15 cellular contexts compared by ENCODE assay signal in genomic region chr7:151005566-151005965, GRCh38. TPM values are rescaled to one million over a fixed set of nuclear protein-coding genes. Genes with fewer than 3 reads are reported as not detected.
DNase-seq lines count a peak whose midpoint lies in the region; ATAC-seq, FAIRE-seq and TF ChIP-seq lines count a peak whose summit lies in the region.
"Had no signal": no experiment of that assay in that cellular context is flagged by ENCODE, and none has a peak within 500 bp of the region (broad histone marks: within the 10 kb centered on the region; RNA-seq: fewer than 3 reads in every experiment).

No MANE protein-coding gene starts in this region.

- intact Hi-C loops in HepG2 (cut with micrococcal nuclease; ENCODE audit: unreplicated experiment) = no loop called here
- intact Hi-C loops in right lobe of liver (cut with DNase I) = no loop called here
- intact Hi-C loops in dorsolateral prefrontal cortex (cut with DNase I) = no loop called here

- no peak overlapping the region for H3K27ac Mint-ChIP-seq in central memory CD8-positive, alpha-beta T cell (ENCODE audit: low read depth)
- H3K27ac Mint-ChIP-seq: CD4-positive, alpha-beta T cell; GM23338; H9 had no signal

- H3K27me3 Mint-ChIP-seq in central memory CD8-positive, alpha-beta T cell = no peaks in the 10 kb centered on the region
- H3K27me3 Mint-ChIP-seq: CD4-positive, alpha-beta T cell had no signal

- in situ Hi-C loops in HepG2 (cut with HindIII; ENCODE audit: extremely low pct_ligation_motif_present, low pct_unique_long_range_greater_than_20kb) = no loop called here

- H3K4me3 ChIP-seq in HepG2 (replicated peaks in 1 of 3; ENCODE audit: insufficient read depth in 1 of 3, low read depth in 2 of 3, low read length in 3 of 3) = peak overlapping the region in 1 of 3 experiments; percentile 17; a peak in 1 of 6 replicates
- no peak overlapping the region for H3K4me3 ChIP-seq in right lobe of liver
- H3K4me3 ChIP-seq in H7 (ENCODE audit: insufficient read depth, low read depth, low read length) = no peak overlapping the region
- no peak overlapping the region for H3K4me3 ChIP-seq in dorsolateral prefrontal cortex
- H3K4me3 ChIP-seq: A549, GM12878, GM23338 had no signal

- H3K9ac ChIP-seq in HepG2 (ENCODE audit: insufficient read depth, low read depth, low read length) = no peak overlapping the region

- H3K4me1 ChIP-seq in HepG2 (ENCODE audit: insufficient read depth, low read length) (peaks cover 79% of the 10 kb centered on the region), right lobe of liver (peaks cover 0 to 4% (median 0%) of the 10 kb centered on the region in 4 donors)

- CTCF ChIA-PET in HepG2 (lab: Yijun Ruan, JAX; ENCODE audit: low intra/inter-chr PET ratio, low total read pairs) = no interaction called here

- TF ChIP-seq EP300 in HepG2 (IDR thresholded peaks at IDR 0.05; ENCODE audit: low read depth in 2 of 2, low read length in 2 of 2) (no peak), HepG2 (CRISPR knock-in tag; IDR thresholded peaks at IDR 0.05; ENCODE audit: borderline replicate concordance) (no peak)

- peaks cover 28% of the 10 kb centered on the region for H3K4me1 Mint-ChIP-seq in central memory CD8-positive, alpha-beta T cell

- TF ChIP-seq CTCF in HepG2 (CRISPR knock-in tag; IDR thresholded peaks at IDR 0.05) (no peak), right lobe of liver (IDR thresholded peaks at IDR 0.05) (no peak), dorsolateral prefrontal cortex (IDR thresholded peaks at IDR 0.05 in 54 of 56, conservative IDR thresholded peaks at IDR 0.05 in 2 of 56; ENCODE audit: low read depth in 1 of 56, partially characterized antibody in 56 of 56) (no peak)

- no peaks in the 10 kb centered on the region for H3K36me3 ChIP-seq in HepG2 (replicated peaks in 1 of 2; ENCODE audit: control insufficient read depth in 1 of 2, insufficient read depth in 2 of 2, low read length in 2 of 2)
- no peaks in the 10 kb centered on the region for H3K36me3 ChIP-seq in right lobe of liver
- H3K36me3 ChIP-seq in H7 (replicated peaks; ENCODE audit: control insufficient read depth, insufficient read depth, low read length) = no peaks in the 10 kb centered on the region

- no peak overlapping the region for H2AFZ ChIP-seq in HepG2 (ENCODE audit: low read length)
- H2AFZ ChIP-seq: GM23338 had no signal

- H3K4me2 ChIP-seq in HepG2 (ENCODE audit: low read depth, low read length) = peak overlapping the region; percentile 98
- H3K4me2 ChIP-seq: A549, GM23338 had no signal

- TF ChIP-seq RAD21 in HepG2 (CRISPR knock-in tag; IDR thresholded peaks at IDR 0.05) = no peak

- FAIRE-seq in HepG2 (lab: Jason Lieb, UNC) = peak; percentile 67
- FAIRE-seq: A549, GM12878, GM18507 had no signal

- POLR2A ChIA-PET in HepG2 (lab: Yijun Ruan, JAX) = interaction anchor here (0.9 to 1.7 kb wide), 2 partner anchors 11 to 23 kb away, joined by 4 to 5 read pairs; partner anchors contain the start of gene ABCB8

- ATAC-seq in HepG2 (no peak), right lobe of liver (no peak)
- no peak for ATAC-seq in central memory CD8-positive, alpha-beta T cell (replicated peaks; ENCODE audit: extremely low read depth, poor library complexity, severe bottlenecking)
- ATAC-seq: A549, GM12878, GM23338 had no signal

- 5% methylated on average over 8 of the region's 9 CpGs for WGBS in HepG2 (ENCODE audit: low lambda C conversion rate)
- 40% methylated on average over 5 of the region's 9 CpGs for WGBS in right lobe of liver (ENCODE audit: insufficient coverage, low coverage, low lambda C conversion rate, missing lambda C conversion rate)

- H3K36me3 Mint-ChIP-seq in central memory CD8-positive, alpha-beta T cell (ENCODE audit: insufficient read depth) = peaks cover 3% of the 10 kb centered on the region

- H4K20me1 ChIP-seq in HepG2 (ENCODE audit: insufficient read depth, low read length) = no peaks in the 10 kb centered on the region

- no peaks in the 10 kb centered on the region for H3K79me2 ChIP-seq in HepG2 (ENCODE audit: insufficient read depth, low read length)

- H3K27ac ChIP-seq in HepG2 (ENCODE audit: extremely low read length, insufficient read depth, low read length) (no peak overlapping the region), right lobe of liver (no peak overlapping the region), dorsolateral prefrontal cortex (no peak overlapping the region)
- H3K27ac ChIP-seq: A549 had no signal

- H3K9me3 ChIP-seq in HepG2 (ENCODE audit: low read length) (no peaks in the 10 kb centered on the region), right lobe of liver (no peaks in the 10 kb centered on the region)
- H3K9me3 ChIP-seq: A549 had no signal

- H3K9me3 Mint-ChIP-seq in central memory CD8-positive, alpha-beta T cell = no peaks in the 10 kb centered on the region
- H3K9me3 Mint-ChIP-seq: CD4-positive, alpha-beta T cell; GM23338; H9 had no signal

- H3K27me3 ChIP-seq in HepG2 (ENCODE audit: control insufficient read depth in 1 of 2, insufficient read depth in 2 of 2, low read length in 2 of 2) (peaks cover 0 to 2% of the 10 kb centered on the region in 2 experiments; a peak in 2 of 5 replicates), right lobe of liver (no peaks in the 10 kb centered on the region), H7 (ENCODE audit: control insufficient read depth, insufficient read depth, low read length) (no peaks in the 10 kb centered on the region), dorsolateral prefrontal cortex (peaks cover 0 to 14% (median 0%) of the 10 kb centered on the region in 45 donors)

- no TSS peak for BruUV-seq in HepG2 (replicated peaks; lab: Mats Ljungman, UMichigan)

- peak overlapping the region; percentile 20 for H3K4me3 Mint-ChIP-seq in central memory CD8-positive, alpha-beta T cell
- H3K4me3 Mint-ChIP-seq: CD4-positive, alpha-beta T cell; GM23338; H9 had no signal

- no peak for TF ChIP-seq POLR2A in HepG2 (IDR thresholded peaks at IDR 0.05; ENCODE audit: insufficient read depth in 1 of 2, low read depth in 2 of 2, low read length in 2 of 2)
- TF ChIP-seq POLR2A in right lobe of liver (IDR thresholded peaks at IDR 0.05) = no peak

- DNase-seq in HepG2 (ENCODE audit: low spot score) (no peak), right lobe of liver (no peak), H7 (peak; percentile 13), HUDEP-2 (lab: John Stamatoyannopoulos, UW; ENCODE audit: unreplicated experiment in 76 of 76) (no peak), dorsolateral prefrontal cortex (no peak)
- DNase-seq in central memory CD8-positive, alpha-beta T cell (ENCODE audit: low spot score in 2 of 2) = no peak
- DNase-seq: CD4-positive, alpha-beta T cell; DMS79; H9 had no signal

RNA-seq across cellular contexts. Expression of gene NOS3, which starts 14.7 kb away (rescaled TPM):
- total RNA-seq in HepG2 (2016; rRNA removed; fragmentation: Illumina TruSeq; extraction: Trizol) = 3.7 and 4.8 TPM in 2 replicates
- 2.6 and 2.9 TPM in 2 replicates for total RNA-seq in HepG2 (2016; cell fraction: cytosol; rRNA removed; fragmentation: Illumina TruSeq; extraction: Trizol; ENCODE audit: low read depth)
- 4.2 and 4.4 TPM in 2 replicates for total RNA-seq in HepG2 (2016; cell fraction: insoluble cytoplasmic fraction; rRNA removed; fragmentation: Illumina TruSeq; extraction: Trizol)
- 3.6 and 5.1 TPM in 2 replicates for total RNA-seq in HepG2 (2016; cell fraction: membrane; rRNA removed; fragmentation: Illumina TruSeq; extraction: Trizol)
- total RNA-seq in HepG2 (2016; cell fraction: nucleus; rRNA removed; fragmentation: Illumina TruSeq; extraction: Trizol) = 3.2 and 5.3 TPM in 2 replicates
- 7.5 and 10.1 TPM in 2 replicates for polyA plus RNA-seq in HepG2 (2011; rRNA removed)
- 5.8 and 10.0 TPM in 2 replicates for polyA plus RNA-seq in HepG2 (2011; cell fraction: cytosol; rRNA removed)
- polyA plus RNA-seq in HepG2 (2011; cell fraction: nucleus; rRNA removed) = 17.6 and 19.9 TPM in 2 replicates
- 4.8 and 5.0 TPM in 2 replicates for polyA plus RNA-seq in HepG2 (2012)
- 3.9 and 4.8 TPM in 2 replicates for polyA plus RNA-seq in HepG2 (2016; cell fraction: cytosol; fragmentation: Illumina TruSeq; extraction: Trizol; ENCODE audit: low read depth)
- 7.8 and 8.1 TPM in 2 replicates for polyA plus RNA-seq in HepG2 (2016; cell fraction: insoluble cytoplasmic fraction; fragmentation: Illumina TruSeq; extraction: Trizol; ENCODE audit: low read depth)
- 5.6 and 8.0 TPM in 2 replicates for polyA plus RNA-seq in HepG2 (2016; cell fraction: membrane; fragmentation: Illumina TruSeq; extraction: Trizol; ENCODE audit: low read depth)
- 5.7 and 8.2 TPM in 2 replicates for polyA plus RNA-seq in HepG2 (2016; cell fraction: nucleus; fragmentation: Illumina TruSeq; extraction: Trizol; ENCODE audit: insufficient read depth, low read depth)
- polyA minus RNA-seq in HepG2 (2011; rRNA and poly(A)+ RNA removed; ENCODE audit: low replicate concordance) = 0.65 and 23.1 TPM in 2 replicates
- 8.4 and 12.0 TPM in 2 replicates for polyA minus RNA-seq in HepG2 (2011; cell fraction: cytosol; rRNA and poly(A)+ RNA removed)
- polyA minus RNA-seq in HepG2 (2011; cell fraction: nucleus; rRNA and poly(A)+ RNA removed) = 5.0 and 6.3 TPM in 2 replicates
- 1 to 10 TPM; 2.4 to 9.2 (median 5.0) TPM for total RNA-seq in right lobe of liver
- 15.5 and 16.5 TPM in 2 replicates for total RNA-seq in H7 (2014; rRNA removed; shearing (Covaris generic))
- 10 to 100 TPM in 67 of 120 experiments, 1 to 10 TPM in 53; 3.3 to 39.1 (median 10.8) TPM for total RNA-seq in dorsolateral prefrontal cortex

RNA-seq across cellular contexts. Expression of gene ATG9B, which starts 18.7 kb away (rescaled TPM):
- total RNA-seq in HepG2 (2016; rRNA removed; fragmentation: Illumina TruSeq; extraction: Trizol) (not detected in 2 replicates), right lobe of liver (under 1 TPM in 1 of 6 experiments, not detected in 5; 0.40 TPM), dorsolateral prefrontal cortex (10 to 100 TPM in 4 of 120 experiments, 1 to 10 TPM in 115, under 1 TPM in 1; 0.95 to 17.2 (median 4.5) TPM)
- total RNA-seq in HepG2 (2016; cell fraction: cytosol; rRNA removed; fragmentation: Illumina TruSeq; extraction: Trizol; ENCODE audit: low read depth) = 0.18 TPM in 1 of 2 replicates, not detected in the other
- 0.04 TPM in 1 of 2 replicates, not detected in the other for total RNA-seq in HepG2 (2016; cell fraction: insoluble cytoplasmic fraction; rRNA removed; fragmentation: Illumina TruSeq; extraction: Trizol)
- not detected in 2 replicates for total RNA-seq in HepG2 (2016; cell fraction: membrane; rRNA removed; fragmentation: Illumina TruSeq; extraction: Trizol)
- 0.13 TPM in 1 of 2 replicates, not detected in the other for total RNA-seq in HepG2 (2016; cell fraction: nucleus; rRNA removed; fragmentation: Illumina TruSeq; extraction: Trizol)
- polyA plus RNA-seq in HepG2 (2011; rRNA removed) = 0.24 and 0.39 TPM in 2 replicates
- polyA plus RNA-seq in HepG2 (2011; cell fraction: cytosol; rRNA removed) = 0.13 and 0.15 TPM in 2 replicates
- 2.9 and 3.2 TPM in 2 replicates for polyA plus RNA-seq in HepG2 (2011; cell fraction: nucleus; rRNA removed)
- polyA plus RNA-seq in HepG2 (2012) = 0.51 and 0.72 TPM in 2 replicates
- not detected in 2 replicates for polyA plus RNA-seq in HepG2 (2016; cell fraction: cytosol; fragmentation: Illumina TruSeq; extraction: Trizol; ENCODE audit: low read depth)
- polyA plus RNA-seq in HepG2 (2016; cell fraction: insoluble cytoplasmic fraction; fragmentation: Illumina TruSeq; extraction: Trizol; ENCODE audit: low read depth) = not detected in 2 replicates
- polyA plus RNA-seq in HepG2 (2016; cell fraction: membrane; fragmentation: Illumina TruSeq; extraction: Trizol; ENCODE audit: low read depth) = not detected in 2 replicates
- polyA plus RNA-seq in HepG2 (2016; cell fraction: nucleus; fragmentation: Illumina TruSeq; extraction: Trizol; ENCODE audit: insufficient read depth, low read depth) = 0.12 and 0.88 TPM in 2 replicates
- polyA minus RNA-seq in HepG2 (2011; rRNA and poly(A)+ RNA removed; ENCODE audit: low replicate concordance) = 0.08 TPM in 1 of 2 replicates, not detected in the other
- not detected in 2 replicates for polyA minus RNA-seq in HepG2 (2011; cell fraction: cytosol; rRNA and poly(A)+ RNA removed)
- polyA minus RNA-seq in HepG2 (2011; cell fraction: nucleus; rRNA and poly(A)+ RNA removed) = 0.25 and 0.26 TPM in 2 replicates
- 1.7 TPM in 2 replicates for total RNA-seq in H7 (2014; rRNA removed; shearing (Covaris generic))
- total RNA-seq: HT1080 had no signal

RNA-seq across cellular contexts. Expression of gene ABCB8, which starts 22.7 kb away (rescaled TPM):
- total RNA-seq in HepG2 (2016; rRNA removed; fragmentation: Illumina TruSeq; extraction: Trizol) (7.2 and 16.7 TPM in 2 replicates), right lobe of liver (10 to 100 TPM; 22.3 to 33.8 (median 26.8) TPM), dorsolateral prefrontal cortex (100 to 1,000 TPM in 3 of 120 experiments, 10 to 100 TPM in 117; 52.6 to 110 (median 74.3) TPM)
- 1.1 and 2.0 TPM in 2 replicates for total RNA-seq in HepG2 (2016; cell fraction: cytosol; rRNA removed; fragmentation: Illumina TruSeq; extraction: Trizol; ENCODE audit: low read depth)
- 7.2 and 16.4 TPM in 2 replicates for total RNA-seq in HepG2 (2016; cell fraction: insoluble cytoplasmic fraction; rRNA removed; fragmentation: Illumina TruSeq; extraction: Trizol)
- 3.4 and 3.7 TPM in 2 replicates for total RNA-seq in HepG2 (2016; cell fraction: membrane; rRNA removed; fragmentation: Illumina TruSeq; extraction: Trizol)
- total RNA-seq in HepG2 (2016; cell fraction: nucleus; rRNA removed; fragmentation: Illumina TruSeq; extraction: Trizol) = 12.9 and 13.9 TPM in 2 replicates
- polyA plus RNA-seq in HepG2 (2011; rRNA removed) = 6.6 and 6.9 TPM in 2 replicates
- 3.9 and 9.1 TPM in 2 replicates for polyA plus RNA-seq in HepG2 (2011; cell fraction: cytosol; rRNA removed)
- 20.5 and 25.6 TPM in 2 replicates for polyA plus RNA-seq in HepG2 (2011; cell fraction: nucleus; rRNA removed)
- polyA plus RNA-seq in HepG2 (2012) = 4.2 and 4.4 TPM in 2 replicates
- polyA plus RNA-seq in HepG2 (2016; cell fraction: cytosol; fragmentation: Illumina TruSeq; extraction: Trizol; ENCODE audit: low read depth) = 1.5 and 1.9 TPM in 2 replicates
- polyA plus RNA-seq in HepG2 (2016; cell fraction: insoluble cytoplasmic fraction; fragmentation: Illumina TruSeq; extraction: Trizol; ENCODE audit: low read depth) = 5.2 and 6.7 TPM in 2 replicates
- 2.6 and 2.9 TPM in 2 replicates for polyA plus RNA-seq in HepG2 (2016; cell fraction: membrane; fragmentation: Illumina TruSeq; extraction: Trizol; ENCODE audit: low read depth)
- polyA plus RNA-seq in HepG2 (2016; cell fraction: nucleus; fragmentation: Illumina TruSeq; extraction: Trizol; ENCODE audit: insufficient read depth, low read depth) = 23.3 and 23.7 TPM in 2 replicates
- polyA minus RNA-seq in HepG2 (2011; rRNA and poly(A)+ RNA removed; ENCODE audit: low replicate concordance) = 34.8 and 52.5 TPM in 2 replicates
- 7.6 and 11.1 TPM in 2 replicates for polyA minus RNA-seq in HepG2 (2011; cell fraction: cytosol; rRNA and poly(A)+ RNA removed)
- polyA minus RNA-seq in HepG2 (2011; cell fraction: nucleus; rRNA and poly(A)+ RNA removed) = 13.7 and 16.2 TPM in 2 replicates
- 26.7 and 29.7 TPM in 2 replicates for total RNA-seq in H7 (2014; rRNA removed; shearing (Covaris generic))

RNA-seq across cellular contexts. Expression of gene KCNH2, which starts 27.4 kb away (rescaled TPM):
- total RNA-seq in HepG2 (2016; rRNA removed; fragmentation: Illumina TruSeq; extraction: Trizol) = 0.11 TPM in 1 of 2 replicates, not detected in the other
- not detected in 2 replicates for total RNA-seq in HepG2 (2016; cell fraction: cytosol; rRNA removed; fragmentation: Illumina TruSeq; extraction: Trizol; ENCODE audit: low read depth)
- total RNA-seq in HepG2 (2016; cell fraction: insoluble cytoplasmic fraction; rRNA removed; fragmentation: Illumina TruSeq; extraction: Trizol) = 0.13 TPM in 1 of 2 replicates, not detected in the other
- 0.07 and 0.09 TPM in 2 replicates for total RNA-seq in HepG2 (2016; cell fraction: membrane; rRNA removed; fragmentation: Illumina TruSeq; extraction: Trizol)
- total RNA-seq in HepG2 (2016; cell fraction: nucleus; rRNA removed; fragmentation: Illumina TruSeq; extraction: Trizol) = 0.09 and 0.28 TPM in 2 replicates
- 0.09 and 0.12 TPM in 2 replicates for polyA plus RNA-seq in HepG2 (2011; rRNA removed)
- 0.09 and 0.11 TPM in 2 replicates for polyA plus RNA-seq in HepG2 (2011; cell fraction: cytosol; rRNA removed)
- polyA plus RNA-seq in HepG2 (2011; cell fraction: nucleus; rRNA removed) = 0.32 and 0.38 TPM in 2 replicates
- polyA plus RNA-seq in HepG2 (2012) = 0.07 TPM in 1 of 2 replicates, not detected in the other
- 0.03 TPM in 1 of 2 replicates, not detected in the other for polyA plus RNA-seq in HepG2 (2016; cell fraction: cytosol; fragmentation: Illumina TruSeq; extraction: Trizol; ENCODE audit: low read depth)
- not detected in 2 replicates for polyA plus RNA-seq in HepG2 (2016; cell fraction: insoluble cytoplasmic fraction; fragmentation: Illumina TruSeq; extraction: Trizol; ENCODE audit: low read depth)
- polyA plus RNA-seq in HepG2 (2016; cell fraction: membrane; fragmentation: Illumina TruSeq; extraction: Trizol; ENCODE audit: low read depth) = 0.06 TPM in 1 of 2 replicates, not detected in the other
- polyA plus RNA-seq in HepG2 (2016; cell fraction: nucleus; fragmentation: Illumina TruSeq; extraction: Trizol; ENCODE audit: insufficient read depth, low read depth) = not detected in 2 replicates
- polyA minus RNA-seq in HepG2 (2011; rRNA and poly(A)+ RNA removed; ENCODE audit: low replicate concordance) = 0.74 and 1.2 TPM in 2 replicates
- polyA minus RNA-seq in HepG2 (2011; cell fraction: cytosol; rRNA and poly(A)+ RNA removed) = 0.30 TPM in 1 of 2 replicates, not detected in the other
- 0.13 TPM in 1 of 2 replicates, not detected in the other for polyA minus RNA-seq in HepG2 (2011; cell fraction: nucleus; rRNA and poly(A)+ RNA removed)
- under 1 TPM in 5 of 6 experiments, not detected in 1; 0.11 to 0.69 (median 0.18) TPM for total RNA-seq in right lobe of liver
- 9.3 and 9.5 TPM in 2 replicates for total RNA-seq in H7 (2014; rRNA removed; shearing (Covaris generic))
- total RNA-seq in dorsolateral prefrontal cortex = 10 to 100 TPM in 118 of 120 experiments, 1 to 10 TPM in 2; 7.8 to 27.9 (median 19.3) TPM

RNA-seq across cellular contexts. Expression of gene ASIC3, which starts 42.8 kb away (rescaled TPM):
- total RNA-seq in HepG2 (2016; rRNA removed; fragmentation: Illumina TruSeq; extraction: Trizol) = not detected in 2 replicates
- total RNA-seq in HepG2 (2016; cell fraction: cytosol; rRNA removed; fragmentation: Illumina TruSeq; extraction: Trizol; ENCODE audit: low read depth) = not detected in 2 replicates
- 0.11 TPM in 1 of 2 replicates, not detected in the other for total RNA-seq in HepG2 (2016; cell fraction: insoluble cytoplasmic fraction; rRNA removed; fragmentation: Illumina TruSeq; extraction: Trizol)
- not detected in 2 replicates for total RNA-seq in HepG2 (2016; cell fraction: membrane; rRNA removed; fragmentation: Illumina TruSeq; extraction: Trizol)
- total RNA-seq in HepG2 (2016; cell fraction: nucleus; rRNA removed; fragmentation: Illumina TruSeq; extraction: Trizol) = 0.28 TPM in 1 of 2 replicates, not detected in the other
- polyA plus RNA-seq in HepG2 (2011; rRNA removed) = 0.50 and 0.51 TPM in 2 replicates
- polyA plus RNA-seq in HepG2 (2011; cell fraction: cytosol; rRNA removed) = 0.11 and 0.27 TPM in 2 replicates
- 4.2 and 4.6 TPM in 2 replicates for polyA plus RNA-seq in HepG2 (2011; cell fraction: nucleus; rRNA removed)
- polyA plus RNA-seq in HepG2 (2012) = 0.56 and 1.0 TPM in 2 replicates
- not detected in 2 replicates for polyA plus RNA-seq in HepG2 (2016; cell fraction: cytosol; fragmentation: Illumina TruSeq; extraction: Trizol; ENCODE audit: low read depth)
- not detected in 2 replicates for polyA plus RNA-seq in HepG2 (2016; cell fraction: insoluble cytoplasmic fraction; fragmentation: Illumina TruSeq; extraction: Trizol; ENCODE audit: low read depth)
- not detected in 2 replicates for polyA plus RNA-seq in HepG2 (2016; cell fraction: membrane; fragmentation: Illumina TruSeq; extraction: Trizol; ENCODE audit: low read depth)
- 0.38 and 0.67 TPM in 2 replicates for polyA plus RNA-seq in HepG2 (2016; cell fraction: nucleus; fragmentation: Illumina TruSeq; extraction: Trizol; ENCODE audit: insufficient read depth, low read depth)
- 0.48 and 3.4 TPM in 2 replicates for polyA minus RNA-seq in HepG2 (2011; rRNA and poly(A)+ RNA removed; ENCODE audit: low replicate concordance)
- polyA minus RNA-seq in HepG2 (2011; cell fraction: cytosol; rRNA and poly(A)+ RNA removed) = not detected in 2 replicates
- 0.25 and 0.52 TPM in 2 replicates for polyA minus RNA-seq in HepG2 (2011; cell fraction: nucleus; rRNA and poly(A)+ RNA removed)
- total RNA-seq in right lobe of liver = 1 to 10 TPM in 5 of 6 experiments, under 1 TPM in 1; 0.53 to 1.2 (median 1.2) TPM
- total RNA-seq in H7 (2014; rRNA removed; shearing (Covaris generic)) = 1.4 and 1.6 TPM in 2 replicates
- total RNA-seq in dorsolateral prefrontal cortex = 10 to 100 TPM in 119 of 120 experiments, 1 to 10 TPM in 1; 8.5 to 47.8 (median 23.1) TPM
- total RNA-seq: G401 had no signal
